Comparison of ENCODE assay signal across 27 cellular contexts in genomic region chr10:126156012-126156411, GRCh38.
A peak's percentile ranks its signal among the peaks of the same experiment; 100 is the strongest.
DNase-seq lines count a peak whose midpoint lies in the region; ATAC-seq and TF ChIP-seq lines count a peak whose summit lies in the region.
"Had no signal": no experiment of that assay in that cellular context is flagged by ENCODE, and none has a peak within 500 bp of the region (broad histone marks: within the 10 kb centered on the region; RNA-seq: fewer than 3 reads in every experiment).

No MANE protein-coding gene starts in this region.

- BruUV-seq in A673 (replicated peaks; lab: Mats Ljungman, UMichigan), result no TSS peak

- peak; percentile 24 for DNase-seq in A673 (ENCODE audit: low spot score)
- peak; percentile 32 for DNase-seq in COLO829 (ENCODE audit: low spot score)
- DNase-seq in NCI-H2029 (lab: John Stamatoyannopoulos, UW), result peak; percentile 63
- peak; percentile 52 for DNase-seq in epithelial cell of esophagus (ENCODE audit: low read depth)
- no peak for DNase-seq in left lobe of liver (ENCODE audit: low spot score)
- no peak for DNase-seq in GF-D8 (lab: John Stamatoyannopoulos, UW)
- DNase-seq: activated CD4-positive, alpha-beta memory T cell treated with anti-CD3 and anti-CD28 coated beads for 36 hours; activated gamma-delta T cell treated with Interleukin-2 at 50 U/mL for 16 hours; activated T-cell treated with anti-CD3 and anti-CD28 coated beads for 4 hours; body of pancreas; DMS79; effector memory CD8-positive, alpha-beta T cell; esophagus squamous epithelium; lower lobe of right lung; NCI-H1105 treated with DMSO at 0.1 percent for 48 hours; NCI-H226; NK-92 treated with Interleukin-12 subunit alpha and Interleukin-12 subunit beta, amount 100 ng/mL, for 24 hours; nucleus accumbens; SK-N-SH; small intestine; stimulated activated naive B cell treated with anti-CD40 and anti-IgM and Interleukin-4, amounts not matched to agents 10 μg/mL and 1 μg/mL and 100 μg/mL, for 72 hours; testis; WERI-Rb-1 had no signal

- POLR2A ChIA-PET in A673 (lab: Charles Lee; ENCODE audit: low non-redundant PET), result no interaction called here

- ATAC-seq in left lobe of liver (no peak), HG02885 (IDR thresholded peaks at IDR 0.05; ENCODE audit: poor library complexity, unreplicated experiment) (no peak)
- ATAC-seq: body of pancreas; effector memory CD8-positive, alpha-beta T cell; gastroesophageal sphincter; lower lobe of right lung; Panc1; stimulated activated naive B cell treated with anti-CD40 and anti-IgM and Interleukin-4, amounts not matched to agents 10 μg/mL and 1 μg/mL and 100 μg/mL, for 72 hours had no signal

- intact Hi-C loops in A673 (cut with micrococcal nuclease; ENCODE audit: unreplicated experiment), result no loop called here

- CTCF ChIA-PET in A673 (lab: Charles Lee), result no interaction called here

- H3K36me3 ChIP-seq in A673 (ENCODE audit: insufficient read depth, low read length, poor library complexity, severe bottlenecking), result no peaks in the 10 kb centered on the region
- H3K36me3 ChIP-seq: esophagus squamous epithelium, gastroesophageal sphincter, lower lobe of right lung, vagina, WERI-Rb-1 had no signal

- TF ChIP-seq CTCF in A673 (conservative IDR thresholded peaks at IDR 0.05; ENCODE audit: low read depth, low read length) (no peak), epithelial cell of esophagus (IDR thresholded peaks at IDR 0.05; ENCODE audit: insufficient read depth, low read depth, low read length, missing control alignments) (no peak)

- H3K4me1 ChIP-seq in A673 (ENCODE audit: insufficient read depth, low read length, poor library complexity, severe bottlenecking), result peaks cover 36% of the 10 kb centered on the region
- H3K4me1 ChIP-seq: body of pancreas, esophagus squamous epithelium, gastroesophageal sphincter, lower lobe of right lung, vagina had no signal

- no peak overlapping the region for H3K4me3 ChIP-seq in A673 (ENCODE audit: low read depth, low read length, poor library complexity, severe bottlenecking)
- no peak overlapping the region for H3K4me3 ChIP-seq in epithelial cell of esophagus (ENCODE audit: low read length)
- H3K4me3 ChIP-seq: body of pancreas, esophagus squamous epithelium, gastroesophageal sphincter, lower lobe of right lung, testis, vagina had no signal

- no peaks in the 10 kb centered on the region for H3K27me3 ChIP-seq in A673 (replicated peaks; ENCODE audit: insufficient read depth, low read depth, low read length, poor library complexity)
- H3K27me3 ChIP-seq: body of pancreas, testis, vagina had no signal

- peaks cover 4% of the 10 kb centered on the region for H3K9me3 ChIP-seq in A673 (ENCODE audit: low read depth, low read length, poor library complexity, severe bottlenecking)
- H3K9me3 ChIP-seq: body of pancreas, testis, vagina had no signal

- H3K27ac ChIP-seq in A673 (ENCODE audit: low read depth, low read length, poor library complexity, severe bottlenecking), result no peak overlapping the region
- H3K27ac ChIP-seq: body of pancreas, esophagus squamous epithelium, gastroesophageal sphincter, lower lobe of right lung, testis, vagina, WERI-Rb-1 had no signal

Comparison
In these comparisons a context has a peak if more than half of its experiments do, and no peak if none do; other contexts are left out.
1. DNase-seq: peak in A673 (single experiment), COLO829 (single experiment), NCI-H2029 (single experiment) and epithelial cell of esophagus (single experiment); none in left lobe of liver (single experiment) and GF-D8 (single experiment).